1 cellular context compared by ENCODE assay signal in genomic region chr2:65018141-65018582, GRCh38.
TF ChIP-seq lines count a peak whose summit lies in the region.

No MANE protein-coding gene starts in this region.

TF ChIP-seq in HepG2, 621 proteins besides CTCF, POLR2A, EP300 and RAD21 (continued from another document):
- TF ChIP-seq ZBTB33 (CRISPR knock-in tag; IDR thresholded peaks at IDR 0.05) (0 out of 2 replicates have a peak, but pooled peaks have one; percentile 15), ZNF737 (CRISPR knock-in tag; IDR thresholded peaks at IDR 0.05; ENCODE audit: borderline replicate concordance) (no peak)
